In the genomic region with DNA sequence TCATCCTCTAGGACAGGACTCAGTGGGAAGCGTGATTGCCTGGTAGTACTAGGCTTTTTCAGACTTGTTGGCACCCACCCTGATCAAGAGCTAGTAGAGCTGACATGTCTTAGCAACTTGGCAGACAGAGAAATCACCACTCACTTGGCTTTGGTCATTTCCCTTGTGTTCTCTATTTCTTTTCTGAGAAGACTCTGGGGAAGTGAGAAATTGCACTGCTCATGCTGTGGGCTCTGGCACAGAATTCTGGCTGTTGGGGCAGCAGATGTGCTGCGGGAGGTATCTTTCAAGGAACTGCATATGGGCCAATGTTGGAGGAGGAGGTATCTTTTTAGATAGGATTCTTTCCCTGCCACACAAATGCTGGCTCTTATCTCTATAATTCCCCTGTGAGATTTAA, we compare ENCODE assay signal across 22 cellular contexts.
DNase-seq lines count a peak whose midpoint lies in the region; ATAC-seq, FAIRE-seq and TF ChIP-seq lines count a peak whose summit lies in the region.
"Had no signal": no experiment of that assay in that cellular context is flagged by ENCODE, and none has a peak within 500 bp of the region (broad histone marks: within the 10 kb centered on the region; RNA-seq: fewer than 3 reads in every experiment).

No MANE protein-coding gene starts in this region.

- no peak for TF ChIP-seq POLR2A in GM12892 (IDR thresholded peaks at IDR 0.05; ENCODE audit: low read depth, low read length)

- peak; percentile 9 for FAIRE-seq in GM12892 (lab: Jason Lieb, UNC)
- FAIRE-seq: endothelial cell of umbilical vein, kidney, urothelium cell line had no signal

- ATAC-seq in GM19351 (IDR thresholded peaks at IDR 0.05; ENCODE audit: unreplicated experiment) (peak; percentile 37), HG02870 (IDR thresholded peaks at IDR 0.05; ENCODE audit: unreplicated experiment) (peak; percentile 38), GM18861 (IDR thresholded peaks at IDR 0.05; ENCODE audit: unreplicated experiment) (no peak)
- ATAC-seq: activated naive CD8-positive, alpha-beta T cell treated with anti-CD3 and anti-CD28 coated beads, Interleukin-2, amount 50 U/mL, for 24 hours; PC-3 had no signal

- DNase-seq in GM12892 (ENCODE audit: insufficient read length) (no peak), RPMI8226 (peak; percentile 86), UCSD-AML1 (lab: John Stamatoyannopoulos, UW; ENCODE audit: unreplicated experiment) (no peak)
- DNase-seq in stimulated activated CD4-positive, alpha-beta T cell treated with anti-CD3 and anti-CD28 coated beads, Interleukin-1b, Interleukin-23, amount 100 ng/mL, for 48 hours = no peak
- DNase-seq in activated CD8-positive, alpha-beta memory T cell treated with anti-CD3 and anti-CD28 coated beads for 24 hours = no peak
- DNase-seq: activated naive CD8-positive, alpha-beta T cell treated with anti-CD3 and anti-CD28 coated beads, Interleukin-2, amount 50 U/mL, for 24 hours; brain microvascular endothelial cell; CD8-positive, alpha-beta memory T cell; cortex of kidney; DND-41; foreskin fibroblast; kidney; NCI-H2029; NCI-H526 treated with DMSO at 0.1 percent for 48 hours; ovary; PC-3; T1000 had no signal
